16 cellular contexts compared by ENCODE assay signal in the genomic region with DNA sequence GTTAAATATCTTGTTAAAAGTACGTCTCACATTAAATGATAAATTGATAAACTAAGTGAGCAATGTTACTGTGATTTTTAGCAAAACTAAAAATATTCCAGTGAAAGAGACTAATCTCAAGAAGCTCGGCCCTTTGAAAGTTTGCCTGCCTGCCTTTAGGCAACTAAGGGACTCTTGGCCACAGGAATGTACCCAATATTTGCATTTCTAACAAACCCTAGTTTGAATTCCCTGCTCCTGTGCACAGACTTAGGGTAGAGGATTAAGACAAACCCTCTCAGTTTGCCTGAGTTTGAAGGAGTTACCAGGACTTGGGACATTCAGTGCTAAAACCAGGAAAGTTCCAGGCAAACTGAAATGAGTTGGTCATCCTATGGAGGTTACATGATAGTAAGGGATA.
DNase-seq lines count a peak whose midpoint lies in the region; ATAC-seq lines count a peak whose summit lies in the region.
"Had no signal": no experiment of that assay in that cellular context is flagged by ENCODE, and none has a peak within 500 bp of the region (broad histone marks: within the 10 kb centered on the region; RNA-seq: fewer than 3 reads in every experiment).

No MANE protein-coding gene starts in this region.

- no peak overlapping the region for H4K8ac ChIP-seq in mesendoderm (ENCODE audit: low read depth, low read length)

- DNase-seq in ELF-1 (ENCODE audit: low read depth, low spot score) (peak; percentile 33), NT2/D1 (ENCODE audit: low read depth, low spot score) (peak; percentile 23), dedifferentiated amniotic fluid mesenchymal stem cell (ENCODE audit: extremely low spot score) (peak; percentile 13), mesendoderm (peak; percentile 26), epidermal melanocyte (ENCODE audit: insufficient read length, low spot score) (no peak)
- no peak for DNase-seq in stimulated activated CD4-positive, alpha-beta T cell treated with anti-CD3 and anti-CD28 coated beads, Interleukin-2, amount 100 ng/mL, for 48 hours
- DNase-seq: Calu3; CD8-positive, alpha-beta T cell; DMS79 treated with DMSO at 0.1 percent for 48 hours; EL; GOT3; H7; IMR-90 had no signal

- no peak overlapping the region for H3K4me2 ChIP-seq in mesendoderm (ENCODE audit: low read length)
- H3K4me2 ChIP-seq: BLaER1 treated with 17β-estradiol and CSF1 and Interleukin-3, amounts not matched to agents 10 nM and 100 nM had no signal

- H3K9ac ChIP-seq in NT2/D1 (ENCODE audit: insufficient read length, low read depth) (no peak overlapping the region), mesendoderm (ENCODE audit: low read length) (no peak overlapping the region)
- H3K9ac ChIP-seq: BLaER1 treated with 17β-estradiol and CSF1 and Interleukin-3, amounts not matched to agents 10 nM and 100 nM had no signal

- H3K79me1 ChIP-seq in mesendoderm (ENCODE audit: low read length), result no peaks in the 10 kb centered on the region

- no peak overlapping the region for H4K5ac ChIP-seq in mesendoderm (ENCODE audit: low read length)

- WGBS in mesendoderm (ENCODE audit: extremely low coverage, insufficient coverage, low lambda C conversion rate), result no CpG with 5 or more reads among the region's 2 CpGs

- no peak overlapping the region for H2BK5ac ChIP-seq in mesendoderm (ENCODE audit: low read length)

- H3K27me3 ChIP-seq in NT2/D1 (ENCODE audit: insufficient read depth, insufficient read length) (no peaks in the 10 kb centered on the region), mesendoderm (ENCODE audit: insufficient read depth, low read length, poor library complexity) (no peaks in the 10 kb centered on the region)
- H3K27me3 ChIP-seq: BLaER1 treated with 17β-estradiol and CSF1 and Interleukin-3, amounts not matched to agents 10 nM and 100 nM had no signal

- no peak overlapping the region for H3K27ac ChIP-seq in mesendoderm (ENCODE audit: low read depth, low read length)
- H3K27ac ChIP-seq: BLaER1 treated with 17β-estradiol and CSF1 and Interleukin-3, amounts not matched to agents 10 nM and 100 nM had no signal

- H3K9me3 ChIP-seq in NT2/D1 (ENCODE audit: insufficient read depth, low read length), result no peaks in the 10 kb centered on the region
- H3K9me3 ChIP-seq: BLaER1 treated with 17β-estradiol and CSF1 and Interleukin-3, amounts not matched to agents 10 nM and 100 nM had no signal

- no peak overlapping the region for H3K18ac ChIP-seq in mesendoderm (ENCODE audit: low read length)

- no peak overlapping the region for H3K4ac ChIP-seq in mesendoderm (ENCODE audit: low read depth, low read length)

- H3K56ac ChIP-seq in mesendoderm (ENCODE audit: low read length), result no peak overlapping the region

- ATAC-seq in GM19395 (IDR thresholded peaks at IDR 0.05; ENCODE audit: unreplicated experiment), result no peak
- ATAC-seq: CD8-positive, alpha-beta T cell; K562 had no signal

- no peak overlapping the region for H3K23ac ChIP-seq in mesendoderm (ENCODE audit: low read length)

- H3K4me3 ChIP-seq in NT2/D1 (ENCODE audit: insufficient read length, low read depth), result no peak overlapping the region
- no peak overlapping the region for H3K4me3 ChIP-seq in mesendoderm (ENCODE audit: low read length)
- H3K4me3 ChIP-seq: BLaER1 treated with 17β-estradiol and CSF1 and Interleukin-3, amounts not matched to agents 10 nM and 100 nM; K562 had no signal

- H3K79me2 ChIP-seq in mesendoderm (ENCODE audit: control insufficient read depth, insufficient read depth, low read length), result no peaks in the 10 kb centered on the region

- no peak overlapping the region for H2BK120ac ChIP-seq in mesendoderm (ENCODE audit: low read depth, low read length)

- H3K36me3 ChIP-seq in NT2/D1 (ENCODE audit: insufficient read depth, insufficient read length, low read length), result no peaks in the 10 kb centered on the region
- H3K36me3 ChIP-seq in mesendoderm (ENCODE audit: control insufficient read depth, insufficient read depth, low read length), result no peaks in the 10 kb centered on the region

- H2BK15ac ChIP-seq in mesendoderm (replicated peaks; ENCODE audit: low read depth), result no peak overlapping the region

- no peaks in the 10 kb centered on the region for H3K4me1 ChIP-seq in NT2/D1 (ENCODE audit: insufficient read depth, insufficient read length)
- no peaks in the 10 kb centered on the region for H3K4me1 ChIP-seq in mesendoderm (ENCODE audit: control insufficient read depth, low read depth, low read length)
- H3K4me1 ChIP-seq: BLaER1 treated with 17β-estradiol and CSF1 and Interleukin-3, amounts not matched to agents 10 nM and 100 nM had no signal

- H2AK5ac ChIP-seq in mesendoderm (ENCODE audit: low read length), result no peak overlapping the region

Comparison
In these comparisons a context has a peak if more than half of its experiments do, and no peak if none do; other contexts are left out.
1. DNase-seq: peak in ELF-1 (single experiment), NT2/D1 (single experiment), dedifferentiated amniotic fluid mesenchymal stem cell (single experiment) and mesendoderm (single experiment); none in epidermal melanocyte (single experiment) and stimulated activated CD4-positive, alpha-beta T cell treated with anti-CD3 and anti-CD28 coated beads, Interleukin-2, amount 100 ng/mL, for 48 hours (0 of 2).